ENCODE assay signal across 17 cellular contexts in genomic region chr1:47756006-47756405, GRCh38.
DNase-seq lines count a peak whose midpoint lies in the region; ATAC-seq, FAIRE-seq and TF ChIP-seq lines count a peak whose summit lies in the region.
"Had no signal": no experiment of that assay in that cellular context is flagged by ENCODE, and none has a peak within 500 bp of the region (broad histone marks: within the 10 kb centered on the region; RNA-seq: fewer than 3 reads in every experiment).

No MANE protein-coding gene starts in this region.

- H3K4me3 ChIP-seq in RWPE2 (ENCODE audit: severe bottlenecking) (no peak overlapping the region), HepG2 (replicated peaks in 1 of 3; ENCODE audit: insufficient read depth in 1 of 3, low read depth in 2 of 3, low read length in 3 of 3) (no peak overlapping the region)
- H3K4me3 ChIP-seq: BLaER1 treated with 17β-estradiol and CSF1 and Interleukin-3, amounts not matched to agents 10 nM and 100 nM; Peyer's patch had no signal

- H3K27me3 ChIP-seq in RWPE2 (ENCODE audit: insufficient read depth, poor library complexity, severe bottlenecking), result no peaks in the 10 kb centered on the region
- peaks cover 4 to 41% of the 10 kb centered on the region in 2 experiments; a peak in 4 of 5 replicates for H3K27me3 ChIP-seq in HepG2 (ENCODE audit: control insufficient read depth in 1 of 2, insufficient read depth in 2 of 2, low read length in 2 of 2)
- H3K27me3 ChIP-seq: BLaER1 treated with 17β-estradiol and CSF1 and Interleukin-3, amounts not matched to agents 10 nM and 100 nM; Peyer's patch had no signal

- FAIRE-seq in HepG2 (lab: Jason Lieb, UNC), result no peak
- FAIRE-seq: A204.1, H54, HTR-8/SVneo had no signal

- peak; percentile 17 for DNase-seq in activated effector memory CD4-positive, alpha-beta T cell treated with anti-CD3 and anti-CD28 coated beads, Interleukin-2, amount 50 U/mL, for 16 hours
- no peak for DNase-seq in activated effector memory CD4-positive, alpha-beta T cell treated with Interleukin-2 at 50 U/mL for 16 hours
- DNase-seq in RWPE2 (ENCODE audit: low spot score) (peak; percentile 10), HepG2 (ENCODE audit: low spot score) (no peak), SKM-1 treated with dmso at 0.1 percent for 144 hours (lab: John Stamatoyannopoulos, UW; ENCODE audit: unreplicated experiment) (no peak)
- DNase-seq: NCI-H1694, NCI-H510A, NCI-H748 treated with DMSO at 0.1 percent for 48 hours had no signal

- TF ChIP-seq POLR2A in HepG2 (IDR thresholded peaks at IDR 0.05; ENCODE audit: insufficient read depth in 1 of 2, low read depth in 2 of 2, low read length in 2 of 2), result no peak

- in situ Hi-C loops in HepG2 (cut with HindIII; ENCODE audit: extremely low pct_ligation_motif_present, low pct_unique_long_range_greater_than_20kb), result no loop called here

- TF ChIP-seq CTCF in RWPE2 (IDR thresholded peaks at IDR 0.05; ENCODE audit: poor library complexity, severe bottlenecking) (no peak), HepG2 (CRISPR knock-in tag; IDR thresholded peaks at IDR 0.05) (no peak)

- intact Hi-C loops in HepG2 (cut with micrococcal nuclease; ENCODE audit: unreplicated experiment), result no loop called here

- ATAC-seq in RWPE2 (ENCODE audit: low read depth) (no peak), HepG2 (peak; percentile 45), GM18867 (IDR thresholded peaks at IDR 0.05; ENCODE audit: unreplicated experiment) (no peak), HG03469 (IDR thresholded peaks at IDR 0.05; ENCODE audit: unreplicated experiment) (no peak)
- ATAC-seq: CD8-positive, alpha-beta T cell; Right ventricle myocardium inferior had no signal

- TF ChIP-seq EP300 in HepG2 (IDR thresholded peaks at IDR 0.05; ENCODE audit: low read depth in 2 of 2, low read length in 2 of 2), result no peak
- no peak for TF ChIP-seq EP300 in HepG2 (CRISPR knock-in tag; IDR thresholded peaks at IDR 0.05; ENCODE audit: borderline replicate concordance)

- H3K9me3 ChIP-seq in RWPE2 (ENCODE audit: severe bottlenecking), result no peaks in the 10 kb centered on the region
- no peaks in the 10 kb centered on the region for H3K9me3 ChIP-seq in HepG2 (ENCODE audit: low read length)
- H3K9me3 ChIP-seq: BLaER1 treated with 17β-estradiol and CSF1 and Interleukin-3, amounts not matched to agents 10 nM and 100 nM; Peyer's patch had no signal

- H3K4me2 ChIP-seq in HepG2 (ENCODE audit: low read depth, low read length), result no peak overlapping the region
- H3K4me2 ChIP-seq: BLaER1 treated with 17β-estradiol and CSF1 and Interleukin-3, amounts not matched to agents 10 nM and 100 nM had no signal

- POLR2A ChIA-PET in HepG2 (lab: Yijun Ruan, JAX), result no interaction called here

- no peaks in the 10 kb centered on the region for H3K79me2 ChIP-seq in HepG2 (ENCODE audit: insufficient read depth, low read length)

- H3K4me1 ChIP-seq in RWPE2 (ENCODE audit: insufficient read depth, poor library complexity, severe bottlenecking) (no peaks in the 10 kb centered on the region), HepG2 (ENCODE audit: insufficient read depth, low read length) (no peaks in the 10 kb centered on the region)

- H4K20me1 ChIP-seq in HepG2 (ENCODE audit: insufficient read depth, low read length), result no peaks in the 10 kb centered on the region
- H4K20me1 ChIP-seq: BLaER1 treated with 17β-estradiol and CSF1 and Interleukin-3, amounts not matched to agents 10 nM and 100 nM had no signal

- CTCF ChIA-PET in HepG2 (lab: Yijun Ruan, JAX; ENCODE audit: low intra/inter-chr PET ratio, low total read pairs), result interaction anchor here (1.1 to 1.3 kb wide), 2 partner anchors 46 to 175 kb away, joined by 3 read pairs; no protein-coding TSS in a partner anchor

- H3K27ac ChIP-seq in RWPE2 (ENCODE audit: poor library complexity, severe bottlenecking), result no peak overlapping the region
- H3K27ac ChIP-seq in HepG2 (ENCODE audit: extremely low read length, insufficient read depth, low read length), result no peak overlapping the region
- H3K27ac ChIP-seq: BLaER1 treated with 17β-estradiol and CSF1 and Interleukin-3, amounts not matched to agents 10 nM and 100 nM; Peyer's patch had no signal

- no peak overlapping the region for H2AFZ ChIP-seq in HepG2 (ENCODE audit: low read length)

- WGBS in HepG2 (ENCODE audit: low lambda C conversion rate), result 13% methylated on average over 4 of the region's 4 CpGs

- no peaks in the 10 kb centered on the region for H3K36me3 ChIP-seq in RWPE2 (ENCODE audit: low read depth)
- no peaks in the 10 kb centered on the region for H3K36me3 ChIP-seq in HepG2 (replicated peaks in 1 of 2; ENCODE audit: control insufficient read depth in 1 of 2, insufficient read depth in 2 of 2, low read length in 2 of 2)
- H3K36me3 ChIP-seq: BLaER1 treated with 17β-estradiol and CSF1 and Interleukin-3, amounts not matched to agents 10 nM and 100 nM; Peyer's patch had no signal

- BruUV-seq in HepG2 (replicated peaks; lab: Mats Ljungman, UMichigan), result no TSS peak

- no peak overlapping the region for H3K9ac ChIP-seq in HepG2 (ENCODE audit: insufficient read depth, low read depth, low read length)
- H3K9ac ChIP-seq: BLaER1 treated with 17β-estradiol and CSF1 and Interleukin-3, amounts not matched to agents 10 nM and 100 nM had no signal

- no peak for TF ChIP-seq RAD21 in HepG2 (CRISPR knock-in tag; IDR thresholded peaks at IDR 0.05)

TF ChIP-seq in HepG2, 621 proteins besides CTCF, POLR2A, EP300 and RAD21:
- TF ChIP-seq ZNF629 (CRISPR knock-in tag; conservative IDR thresholded peaks at IDR 0.05) (peak; percentile 25; the same call in 1 of the 2 replicates), CSRNP2 (CRISPR knock-in tag; conservative IDR thresholded peaks at IDR 0.05; ENCODE audit: low read depth) (no peak)

Comparison
In these comparisons a context has a peak if more than half of its experiments do, and no peak if none do; other contexts are left out.
1. DNase-seq: peak in activated effector memory CD4-positive, alpha-beta T cell treated with anti-CD3 and anti-CD28 coated beads, Interleukin-2, amount 50 U/mL, for 16 hours (single experiment) and RWPE2 (single experiment); none in activated effector memory CD4-positive, alpha-beta T cell treated with Interleukin-2 at 50 U/mL for 16 hours (single experiment), HepG2 (single experiment) and SKM-1 treated with dmso at 0.1 percent for 144 hours (single experiment).